Comparison of ENCODE assay signal across 17 cellular contexts in the genomic region with DNA sequence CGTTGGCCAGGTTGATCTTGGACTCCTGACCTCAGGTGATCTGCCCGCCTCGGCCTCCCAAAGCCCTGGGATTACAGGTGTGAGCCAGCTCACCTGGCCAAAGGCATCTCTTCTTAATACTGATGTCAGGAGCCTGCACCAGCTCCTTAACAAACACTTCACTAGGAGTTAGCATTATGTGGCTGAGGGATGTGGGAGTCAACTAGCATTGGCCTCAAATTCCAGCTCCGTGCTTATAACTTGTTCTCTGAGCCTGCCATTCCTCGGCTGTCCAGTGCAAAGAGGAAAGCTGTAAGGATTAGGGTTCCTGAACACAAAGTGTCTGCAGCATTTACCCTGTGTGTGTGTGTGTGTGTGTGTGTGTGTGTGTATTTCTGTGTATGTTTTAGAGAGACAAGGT.
"Had no signal": no experiment of that assay in that cellular context is flagged by ENCODE, and none has a peak within 500 bp of the region (broad histone marks: within the 10 kb centered on the region; RNA-seq: fewer than 3 reads in every experiment).

No MANE protein-coding gene starts in this region.

- H3K4me1 ChIP-seq: colonic mucosa, foreskin keratinocyte had no signal

- H3K79me2 ChIP-seq: hepatocyte had no signal

- H3K36me3 Mint-ChIP-seq: immature natural killer cell, mesothelial cell of epicardium had no signal

- H3K27me3 ChIP-seq: colonic mucosa, foreskin keratinocyte, hepatocyte had no signal

- H3K9me3 Mint-ChIP-seq: dendritic cell treated with granulocyte-macrophage colony-stimulating factor and Interleukin-4, amounts not matched to agents 40 ng/mL and 50 ng/mL, for 4 days; effector memory CD8-positive, alpha-beta T cell had no signal

- H3K4me3 Mint-ChIP-seq: dendritic cell treated with granulocyte-macrophage colony-stimulating factor and Interleukin-4, amounts not matched to agents 40 ng/mL and 50 ng/mL, for 4 days; naive B cell had no signal

- DNase-seq: cortex of kidney, immature natural killer cell had no signal

- H2AFZ ChIP-seq: hepatocyte had no signal

- H3K9me3 ChIP-seq: colonic mucosa, gastroesophageal sphincter, left lung, lower lobe of right lung, mucosa of descending colon had no signal

- H3K27ac ChIP-seq: colonic mucosa, epithelial cell of prostate, foreskin keratinocyte, gastroesophageal sphincter, heart left ventricle, hepatocyte, left lung, lower lobe of right lung had no signal

- H3K4me2 ChIP-seq: hepatocyte had no signal

- H3K27ac Mint-ChIP-seq: dendritic cell treated with granulocyte-macrophage colony-stimulating factor and Interleukin-4, amounts not matched to agents 40 ng/mL and 50 ng/mL, for 4 days; effector memory CD8-positive, alpha-beta T cell; endodermal cell; immature natural killer cell; mesothelial cell of epicardium; naive B cell; naive thymus-derived CD8-positive, alpha-beta T cell had no signal

- H3K4me3 ChIP-seq: colonic mucosa, gastroesophageal sphincter, heart left ventricle, hepatocyte, left lung, lower lobe of right lung, mucosa of descending colon had no signal

- H3K36me3 ChIP-seq: colonic mucosa, gastroesophageal sphincter, heart left ventricle, left lung, lower lobe of right lung had no signal
